In the genomic region with DNA sequence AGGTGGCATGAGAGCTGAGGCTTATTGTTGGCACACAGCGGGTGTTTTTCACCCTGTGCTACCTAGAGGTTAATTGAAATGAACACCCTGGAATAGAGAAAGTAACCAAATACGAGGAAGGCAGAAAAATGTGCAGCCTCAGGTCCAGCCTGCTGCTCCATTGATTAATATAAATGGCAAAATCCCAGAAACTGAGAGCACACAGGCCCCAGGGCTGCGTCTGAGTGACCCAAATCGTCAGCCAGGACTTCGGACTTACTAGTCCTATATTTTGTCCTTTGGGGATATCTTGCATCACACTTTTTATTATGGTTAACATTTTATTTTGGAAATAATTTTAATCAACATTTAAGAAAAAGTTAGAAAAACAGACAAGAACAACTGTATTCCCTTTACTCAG, we compare ENCODE assay signal across 30 cellular contexts.
"Had no signal": no experiment of that assay in that cellular context is flagged by ENCODE, and none has a peak within 500 bp of the region (broad histone marks: within the 10 kb centered on the region; RNA-seq: fewer than 3 reads in every experiment).

No MANE protein-coding gene starts in this region.

- ATAC-seq: Panc1, Right ventricle myocardium inferior, SK-N-SH treated with all-trans-retinoic acid at 6 μM for 48 hours had no signal

- H3K4me3 ChIP-seq: MG63, PC-9, SJCRH30, SK-N-MC had no signal

- H3K27me3 ChIP-seq: MG63, SJCRH30 had no signal

- H3K27ac ChIP-seq: PC-9, RWPE1, SJCRH30, SK-N-MC had no signal

- H3K4me1 ChIP-seq: SJCRH30 had no signal

- H3K36me3 ChIP-seq: MG63, SJCRH30 had no signal

- DNase-seq: Kasumi-1, KG1, MG63, NCI-H1048, NCI-H1092 treated with DMSO at 0.1 percent for 48 hours, NCI-H1105 treated with DMSO at 0.1 percent for 48 hours, NCI-H1436, NCI-H146, NCI-H1694, NCI-H187, NCI-H1930, NCI-H2029 treated with DMSO at 0.1 percent for 48 hours, NCI-H2081 treated with DMSO at 0.1 percent for 48 hours, NCI-H2107, NCI-H2171, NCI-H226, NCI-H446 treated with DMSO at 0.1 percent for 48 hours, NCI-H510A, NCI-H524 treated with DMSO at 0.1 percent for 48 hours, NCI-H526 treated with DMSO at 0.1 percent for 48 hours, NCI-H774, PC-9, SHP77, SIG-M5, SJCRH30 had no signal

- H3K9me3 ChIP-seq: MG63, SJCRH30 had no signal
